ENCODE assay signal across 8 cellular contexts in genomic region chr2:162126145-162126926, GRCh38. TPM values are rescaled to one million over a fixed set of nuclear protein-coding genes. Genes with fewer than 3 reads are reported as not detected.
A peak's percentile ranks its signal among the peaks of the same experiment; 100 is the strongest.
DNase-seq lines count a peak whose midpoint lies in the region; ATAC-seq, FAIRE-seq and TF ChIP-seq lines count a peak whose summit lies in the region.

No MANE protein-coding gene starts in this region.

- H3K4me3 ChIP-seq in GM12878 (no peak overlapping the region), esophagus muscularis mucosa (no peak overlapping the region)

- DNase-seq in GM10266 (ENCODE audit: extremely low spot score) (peak; percentile 24), GM12878 (ENCODE audit: low read depth, low spot score) (peak; percentile 49), iPS-NIHi11 (ENCODE audit: low spot score) (no peak), activated gamma-delta T cell (lab: John Stamatoyannopoulos, UW) (no peak), esophagus muscularis mucosa (ENCODE audit: extremely low spot score) (no peak), cerebellum (ENCODE audit: low spot score) (no peak)

- peak; percentile 56 for FAIRE-seq in GM12878 (lab: Jason Lieb, UNC)

- H3K4me2 ChIP-seq in GM12878 (ENCODE audit: control insufficient read depth, insufficient read depth), result no peak overlapping the region

- intact Hi-C loops in GM12878 (cut with micrococcal nuclease; ENCODE audit: unreplicated experiment), result loop anchor here (2.0 kb wide), 1 partner anchor 540 kb away; no protein-coding TSS in a partner anchor
- intact Hi-C loops in esophagus muscularis mucosa (cut with DNase I), result loop anchor here (10.0 kb wide), 1 partner anchor 542 kb away; no protein-coding TSS in a partner anchor

- no peak for TF ChIP-seq POLR2A in GM12878 (IDR thresholded peaks at IDR 0.05; ENCODE audit: low read depth, low read length)
- TF ChIP-seq POLR2A in esophagus muscularis mucosa (IDR thresholded peaks at IDR 0.05; ENCODE audit: low read depth), result no peak

- in situ Hi-C loops in GM12878 (cut with MboI), result loop anchor here (5.0 kb wide), 1 partner anchor 124 kb away; no protein-coding TSS in a partner anchor

- SMC1A ChIA-PET in GM12878 (lab: Charles Lee; ENCODE audit: uncharacterized antibody, unreplicated experiment), result interaction anchor here (0.5 to 3.9 kb wide), 43 partner anchors 9 to 540 kb away, joined by 3 to 90 read pairs (median 5); partner anchors contain the start of gene DPP4

- no peak for TF ChIP-seq RAD21 in GM12878 (IDR thresholded peaks at IDR 0.05; ENCODE audit: insufficient read depth, low read depth, low read length)

- no peaks in the 10 kb centered on the region for H3K27me3 ChIP-seq in GM12878 (replicated peaks in 1 of 2; ENCODE audit: control insufficient read depth in 2 of 2, insufficient read depth in 2 of 2, low read length in 1 of 2)
- no peaks in the 10 kb centered on the region for H3K27me3 ChIP-seq in esophagus muscularis mucosa

- BruUV-seq in GM12878 (replicated peaks; lab: Mats Ljungman, UMichigan), result no TSS peak

- no peak overlapping the region for H3K27ac ChIP-seq in GM12878 (ENCODE audit: control insufficient read depth, insufficient read depth)
- no peak overlapping the region for H3K27ac ChIP-seq in esophagus muscularis mucosa (replicated peaks in 1 of 4)

- H3K36me3 ChIP-seq in GM12878 (ENCODE audit: control insufficient read depth in 2 of 2, insufficient read depth in 2 of 2, low read length in 1 of 2) (no peaks in the 10 kb centered on the region), esophagus muscularis mucosa (no peaks in the 10 kb centered on the region)

- H3K4me1 ChIP-seq in GM12878 (ENCODE audit: control insufficient read depth, insufficient read depth, low read length) (peaks cover 7% of the 10 kb centered on the region; the same call in 1 of the 2 replicates), esophagus muscularis mucosa (peaks cover 0 to 6% (median 2%) of the 10 kb centered on the region in 4 donors)

- no peaks in the 10 kb centered on the region for H4K20me1 ChIP-seq in GM12878 (ENCODE audit: control insufficient read depth, insufficient read depth)

- H3K9me3 ChIP-seq in GM12878 (replicated peaks; ENCODE audit: control insufficient read depth, insufficient read depth, low read length) (no peaks in the 10 kb centered on the region), esophagus muscularis mucosa (peaks cover 0 to 9% (median 0%) of the 10 kb centered on the region in 4 donors)

- CTCF ChIA-PET in GM12878 (lab: Yijun Ruan, JAX), result interaction anchor here (0.6 to 4.3 kb wide), 32 partner anchors 9 to 742 kb away, joined by 3 to 79 read pairs (median 5); partner anchors contain the start of gene GCG

- 15% methylated on average over 3 of the region's 3 CpGs for WGBS in GM12878 (ENCODE audit: insufficient coverage, insufficient replicate concordance, low lambda C conversion rate, missing lambda C conversion rate)
- 64% methylated on average over 3 of the region's 3 CpGs for WGBS in esophagus muscularis mucosa

- RAD21 ChIA-PET in GM12878 (lab: Charles Lee; ENCODE audit: unreplicated experiment), result interaction anchor here (0.7 to 3.8 kb wide), 28 partner anchors 10 to 221 kb away, joined by 3 to 29 read pairs (median 3); partner anchors contain the start of gene DPP4

- 0 out of 4 replicates have a peak, but pooled peaks of 1 of the 2 experiments have one; percentile 34 for TF ChIP-seq EP300 in GM12878 (IDR thresholded peaks at IDR 0.05; ENCODE audit: borderline replicate concordance in 1 of 2, control insufficient read depth in 1 of 2, low read depth in 2 of 2, low read length in 2 of 2)
- TF ChIP-seq EP300 in esophagus muscularis mucosa (IDR thresholded peaks at IDR 0.05), result no peak

- POLR2A ChIA-PET in GM12878 (lab: Charles Lee), result interaction anchor here (1.6 to 1.7 kb wide), 2 partner anchors 53 to 68 kb away, joined by 4 to 7 read pairs; no protein-coding TSS in a partner anchor

- H3K9ac ChIP-seq in GM12878 (ENCODE audit: control insufficient read depth, insufficient read depth, low read length), result no peak overlapping the region

- ATAC-seq in GM21360 (IDR thresholded peaks at IDR 0.05; ENCODE audit: unreplicated experiment), result peak; percentile 98
- ATAC-seq in HG03378 (IDR thresholded peaks at IDR 0.05; ENCODE audit: unreplicated experiment), result peak; percentile 96
- ATAC-seq in GM12878, result peak; percentile 94

- H3K79me2 ChIP-seq in GM12878 (ENCODE audit: control insufficient read depth, insufficient read depth, low read length), result no peaks in the 10 kb centered on the region

- TF ChIP-seq CTCF in GM10266 (IDR thresholded peaks at IDR 0.05; ENCODE audit: control insufficient read depth, insufficient read depth, low read depth, missing control alignments), result no peak
- TF ChIP-seq CTCF in GM12878 (IDR thresholded peaks at IDR 0.05 in 2 of 3, conservative IDR thresholded peaks at IDR 0.05 in 1 of 3; ENCODE audit: control insufficient read depth in 2 of 3, extremely low read depth in 1 of 3, insufficient read depth in 1 of 3, low read depth in 3 of 3, low read length in 3 of 3), result no peak
- no peak for TF ChIP-seq CTCF in esophagus muscularis mucosa (IDR thresholded peaks at IDR 0.05)

- H2AFZ ChIP-seq in GM12878 (ENCODE audit: control insufficient read depth, low read depth, low read length), result no peak overlapping the region

TF ChIP-seq in GM12878, 131 proteins besides CTCF, POLR2A, EP300 and RAD21 (continues in another document):
- no peak for TF ChIP-seq CREB1 (IDR thresholded peaks at IDR 0.05; ENCODE audit: low read depth)
- TF ChIP-seq TAF1 (IDR thresholded peaks at IDR 0.05; ENCODE audit: borderline replicate concordance, low read depth, low read length), result no peak
- TF ChIP-seq BMI1 (IDR thresholded peaks at IDR 0.05; ENCODE audit: borderline replicate concordance), result 0 out of 2 replicates have a peak, but pooled peaks have one; percentile 42
- peak; percentile 98 for TF ChIP-seq MTA2 (IDR thresholded peaks at IDR 0.05; ENCODE audit: low read depth)
- no peak for TF ChIP-seq ATF3 (IDR thresholded peaks at IDR 0.05; ENCODE audit: borderline replicate concordance, extremely low read depth, low read depth, low read length)
- no peak for TF ChIP-seq CBFB (IDR thresholded peaks at IDR 0.05; ENCODE audit: low read depth)
- TF ChIP-seq NR2C1 (IDR thresholded peaks at IDR 0.05), result no peak
- peak; percentile 78 for TF ChIP-seq RAD51 (IDR thresholded peaks at IDR 0.05)

RNA-seq across cellular contexts. Expression of gene GCG, which starts 25.7 kb away (rescaled TPM):
- total RNA-seq in GM12878 (2013; cell fraction: nucleolus; rRNA removed), result not detected in 2 replicates
- total RNA-seq in GM12878 (2014; rRNA removed) (not detected in 2 replicates), GM12878 (2014; rRNA removed; fragmentation: Illumina TruSeq; extraction: Trizol) (not detected in 2 replicates), GM12878 (2021) (0.29 TPM in 1 of 2 replicates, not detected in the other), esophagus muscularis mucosa (not detected), cerebellum (not detected)
- polyA plus RNA-seq in GM12878 (2011; ENCODE audit: low read depth), result not detected
- polyA plus RNA-seq in GM12878 (2011; rRNA removed) (not detected in 2 replicates), GM12878 (2014; fragmentation: Illumina TruSeq; extraction: Trizol) (not detected in 2 replicates), GM12878 (2014; fragmentation: Nextera tagmentation; extraction: Ambion mirVana) (not detected), GM12878 (2014; rRNA removed) (not detected in 2 replicates), GM12878 (2016; fragmentation: Nextera tagmentation; extraction: Ambion mirVana) (not detected)
- not detected in 2 replicates for polyA plus RNA-seq in GM12878 (2011; cell fraction: cytosol; rRNA removed)
- polyA plus RNA-seq in GM12878 (2011; cell fraction: nucleus; rRNA removed), result not detected in 2 replicates
- not detected in 2 replicates for polyA plus RNA-seq in GM12878 (2012)
- polyA minus RNA-seq in GM12878 (2011; rRNA and poly(A)+ RNA removed), result not detected in 2 replicates
- not detected in 2 replicates for polyA minus RNA-seq in GM12878 (2011; cell fraction: cytosol; rRNA and poly(A)+ RNA removed)
- polyA minus RNA-seq in GM12878 (2011; cell fraction: nucleus; rRNA and poly(A)+ RNA removed), result not detected in 2 replicates

RNA-seq across cellular contexts. Expression of gene DPP4, which starts 52.3 kb away (rescaled TPM):
- total RNA-seq in GM12878 (2013; cell fraction: nucleolus; rRNA removed), result 15.5 and 15.9 TPM in 2 replicates
- total RNA-seq in GM12878 (2014; rRNA removed), result 9.3 and 10.1 TPM in 2 replicates
- 10.6 and 11.7 TPM in 2 replicates for total RNA-seq in GM12878 (2014; rRNA removed; fragmentation: Illumina TruSeq; extraction: Trizol)
- total RNA-seq in GM12878 (2021), result 6.3 and 7.0 TPM in 2 replicates
- polyA plus RNA-seq in GM12878 (2011; ENCODE audit: low read depth), result 2.5 TPM
- 11.0 and 11.9 TPM in 2 replicates for polyA plus RNA-seq in GM12878 (2011; rRNA removed)
- 6.7 and 8.2 TPM in 2 replicates for polyA plus RNA-seq in GM12878 (2011; cell fraction: cytosol; rRNA removed)
- 11.9 and 13.3 TPM in 2 replicates for polyA plus RNA-seq in GM12878 (2011; cell fraction: nucleus; rRNA removed)
- polyA plus RNA-seq in GM12878 (2012), result 2.9 and 5.9 TPM in 2 replicates
- 9.3 and 11.8 TPM in 2 replicates for polyA plus RNA-seq in GM12878 (2014; fragmentation: Illumina TruSeq; extraction: Trizol)
- 1 to 10 TPM; 4.1 to 4.8 TPM for polyA plus RNA-seq in GM12878 (2014; fragmentation: Nextera tagmentation; extraction: Ambion mirVana)
- 5.8 and 7.7 TPM in 2 replicates for polyA plus RNA-seq in GM12878 (2014; rRNA removed)
- 10 to 100 TPM in 1 of 2 experiments, 1 to 10 TPM in 1; 9.9 to 11.4 TPM for polyA plus RNA-seq in GM12878 (2016; fragmentation: Nextera tagmentation; extraction: Ambion mirVana)
- 9.6 and 16.2 TPM in 2 replicates for polyA minus RNA-seq in GM12878 (2011; rRNA and poly(A)+ RNA removed)
- 5.9 and 7.0 TPM in 2 replicates for polyA minus RNA-seq in GM12878 (2011; cell fraction: cytosol; rRNA and poly(A)+ RNA removed)
- polyA minus RNA-seq in GM12878 (2011; cell fraction: nucleus; rRNA and poly(A)+ RNA removed), result 11.6 and 12.8 TPM in 2 replicates
- total RNA-seq in esophagus muscularis mucosa, result 1 to 10 TPM; 2.2 to 4.1 (median 2.8) TPM
- 1.2 TPM for total RNA-seq in cerebellum

Comparison
In these comparisons a context has a peak if more than half of its experiments do, and no peak if none do; other contexts are left out.
1. DNase-seq: peak in GM10266 (single experiment) and GM12878 (single experiment); none in iPS-NIHi11 (single experiment), activated gamma-delta T cell (single experiment), esophagus muscularis mucosa (single experiment) and cerebellum (single experiment).
2. Peak in every context shown above with its lines, with median percentiles within 50 percentile points of each other: ATAC-seq.